ENCODE assay signal across 23 cellular contexts in the genomic region with DNA sequence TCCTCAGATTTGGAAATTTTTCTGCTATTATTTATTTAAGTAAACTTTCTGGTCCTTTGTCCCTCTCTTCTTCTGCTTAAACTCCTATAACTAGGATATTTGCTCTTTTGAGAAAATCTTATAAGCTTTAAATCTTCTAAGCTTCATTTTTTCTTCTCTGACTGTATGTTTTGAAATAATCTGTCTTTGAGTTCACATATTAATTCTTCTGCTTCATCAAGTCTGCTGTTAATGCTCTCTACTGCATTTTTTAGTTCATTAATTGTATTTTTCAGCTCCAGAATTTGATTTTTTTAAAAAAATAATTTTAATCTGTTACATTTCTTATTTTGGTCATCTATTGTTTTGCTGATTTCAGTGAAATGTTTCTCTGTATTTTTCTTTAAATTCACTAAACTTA.
"Had no signal": no experiment of that assay in that cellular context is flagged by ENCODE, and none has a peak within 500 bp of the region (broad histone marks: within the 10 kb centered on the region; RNA-seq: fewer than 3 reads in every experiment).

No MANE protein-coding gene starts in this region.

- H3K27ac ChIP-seq: coronary artery, dorsolateral prefrontal cortex, esophagus muscularis mucosa, foreskin keratinocyte, gastroesophageal sphincter, heart left ventricle, hepatocyte, left lung, lower lobe of right lung had no signal

- H3K27me3 ChIP-seq: dorsolateral prefrontal cortex, esophagus muscularis mucosa, foreskin keratinocyte, gastroesophageal sphincter, heart left ventricle, hepatocyte, left lung had no signal

- H3K36me3 ChIP-seq: esophagus muscularis mucosa, left lung, lower lobe of right lung had no signal

- H3K4me2 ChIP-seq: hepatocyte had no signal

- H3K79me2 ChIP-seq: hepatocyte had no signal

- H3K9me3 ChIP-seq: mucosa of descending colon had no signal

- DNase-seq: dermis blood vessel endothelial cell; dorsolateral prefrontal cortex; effector CD4-positive, alpha-beta T cell; effector memory CD4-positive, alpha-beta T cell; foreskin keratinocyte; heart left ventricle; hypothalamus; immature natural killer cell; left cardiac atrium; left lung; left ventricle myocardium superior; lower lobe of right lung; mesenchymal stem cell; mucosa of descending colon; naive B cell had no signal

- FAIRE-seq: colon, endothelial cell of umbilical vein, frontal cortex, keratinocyte had no signal

- H3K4me1 ChIP-seq: esophagus muscularis mucosa, foreskin keratinocyte, gastroesophageal sphincter, heart left ventricle, left lung, lower lobe of right lung had no signal

- H2AFZ ChIP-seq: hepatocyte had no signal

- ATAC-seq: foreskin keratinocyte, gastroesophageal sphincter, heart left ventricle, left cardiac atrium, left lung, left ventricle myocardium superior, lower lobe of right lung, mucosa of descending colon had no signal

- H3K4me3 ChIP-seq: coronary artery, dorsolateral prefrontal cortex, esophagus muscularis mucosa, gastroesophageal sphincter, heart left ventricle, hepatocyte, left lung, lower lobe of right lung, mucosa of descending colon had no signal
